13 cellular contexts compared by ENCODE assay signal in genomic region chr5:158543539-158544387, GRCh38.
DNase-seq lines count a peak whose midpoint lies in the region; ATAC-seq and TF ChIP-seq lines count a peak whose summit lies in the region.
"Had no signal": no experiment of that assay in that cellular context is flagged by ENCODE, and none has a peak within 500 bp of the region (broad histone marks: within the 10 kb centered on the region; RNA-seq: fewer than 3 reads in every experiment).

No MANE protein-coding gene starts in this region.

- H2AK9ac ChIP-seq in IMR-90 (replicated peaks; ENCODE audit: low read depth, low read length, poor library complexity) = no peak overlapping the region

- no peak overlapping the region for H2BK15ac ChIP-seq in IMR-90 (ENCODE audit: low read depth, low read length)

- H3K4me1 Mint-ChIP-seq in neural progenitor cell = peaks cover 4% of the 10 kb centered on the region
- peaks cover 3% of the 10 kb centered on the region; the same call in 1 of the 3 replicates for H3K4me1 Mint-ChIP-seq in GM23338

- H3F3A ChIP-seq in neural progenitor cell (ENCODE audit: low read depth) (no peaks in the 10 kb centered on the region), GM23338 (replicated peaks; ENCODE audit: low read depth) (no peaks in the 10 kb centered on the region)

- CTCF ChIA-PET in IMR-90 (lab: Yijun Ruan, JAX) = no interaction called here

- H2AK5ac ChIP-seq in IMR-90 (ENCODE audit: low read depth, low read length) = no peak overlapping the region

- H3K27me3 ChIP-seq in IMR-90 (ENCODE audit: control insufficient read depth, insufficient read depth, low read length) (no peaks in the 10 kb centered on the region), neural progenitor cell (no peaks in the 10 kb centered on the region), thyroid gland (no peaks in the 10 kb centered on the region), GM23338 (ENCODE audit: insufficient read depth) (no peaks in the 10 kb centered on the region)
- H3K27me3 ChIP-seq: colonic mucosa, uterus had no signal

- H3K4me3 ChIP-seq in IMR-90 (ENCODE audit: insufficient read depth, low read depth, low read length) (no peak overlapping the region), neural progenitor cell (no peak overlapping the region), thyroid gland (replicated peaks in 1 of 3) (no peak overlapping the region), GM23338 (no peak overlapping the region)
- H3K4me3 ChIP-seq: colonic mucosa, uterus had no signal

- H3K79me2 ChIP-seq in neural progenitor cell (ENCODE audit: low read depth) = no peaks in the 10 kb centered on the region
- no peaks in the 10 kb centered on the region for H3K79me2 ChIP-seq in GM23338 (replicated peaks; ENCODE audit: insufficient read depth)

- H3K79me1 ChIP-seq in IMR-90 (ENCODE audit: low read depth in 1 of 2, low read length in 2 of 2) = no peaks in the 10 kb centered on the region

- in situ Hi-C loops in IMR-90 (cut with MboI; ENCODE audit: low sequenced_read_pairs) = no loop called here

- H4K8ac ChIP-seq in IMR-90 (ENCODE audit: low read depth in 2 of 2, low read length in 2 of 2) = no peak overlapping the region

- dilution Hi-C loops in IMR-90 (cut with HindIII; ENCODE audit: low sequenced_read_pairs, unreplicated experiment) = no loop called here

- no peak overlapping the region for H3K4ac ChIP-seq in IMR-90 (ENCODE audit: low read depth, low read length)

- TF ChIP-seq CTCF in IMR-90 (conservative IDR thresholded peaks at IDR 0.05; ENCODE audit: low read depth, low read length) (no peak), neural progenitor cell (IDR thresholded peaks at IDR 0.05) (no peak), thyroid gland (IDR thresholded peaks at IDR 0.05) (no peak), GM23338 (conservative IDR thresholded peaks at IDR 0.05; ENCODE audit: low read depth in 2 of 2) (no peak), GM20000 (IDR thresholded peaks at IDR 0.05; ENCODE audit: extremely low read depth, missing control alignments) (no peak)

- no TSS peak for BruUV-seq in IMR-90 (replicated peaks; lab: Mats Ljungman, UMichigan)

- TF ChIP-seq RAD21 in IMR-90 (IDR thresholded peaks at IDR 0.05; ENCODE audit: low read length) = no peak

- H3K36me3 Mint-ChIP-seq in neural progenitor cell = no peaks in the 10 kb centered on the region
- H3K36me3 Mint-ChIP-seq in GM23338 (ENCODE audit: low read depth) = 0 out of 3 replicates have a peak, but pooled peaks cover 5% of the 10 kb centered on the region

- ATAC-seq in IMR-90 (ENCODE audit: low read depth) (no peak), GM23338 (no peak)

- peak; percentile 80 for DNase-seq in DMS53 (lab: John Stamatoyannopoulos, UW)
- DNase-seq in IMR-90 = peak; percentile 8
- DNase-seq in fibroblast of peridontal ligament (ENCODE audit: extremely low read depth) = peak; percentile 95
- DNase-seq in neural progenitor cell (ENCODE audit: low spot score) = no peak
- no peak for DNase-seq in thyroid gland
- no peak for DNase-seq in RKO (ENCODE audit: low spot score)
- no peak for DNase-seq in GM23338 (ENCODE audit: low spot score)
- no peak for DNase-seq in GM20000 (ENCODE audit: low spot score)
- DNase-seq: colonic mucosa, NCI-H2227 treated with DMSO at 0.1 percent for 48 hours, RPMI8226, uterus had no signal

- no peak overlapping the region for H3K18ac ChIP-seq in IMR-90 (ENCODE audit: low read depth, low read length)

- H3K9me1 ChIP-seq in IMR-90 (ENCODE audit: insufficient read depth, low read length) = no peaks in the 10 kb centered on the region

- intact Hi-C loops in IMR-90 (cut with micrococcal nuclease) (no loop called here), thyroid gland (cut with DNase I) (no loop called here)

- no peak overlapping the region for H3K14ac ChIP-seq in IMR-90 (replicated peaks; ENCODE audit: low read depth, low read length)

- H3K4me1 ChIP-seq in IMR-90 (ENCODE audit: control insufficient read depth, insufficient read depth, low read length) = no peaks in the 10 kb centered on the region
- H3K4me1 ChIP-seq in neural progenitor cell = no peaks in the 10 kb centered on the region
- no peaks in the 10 kb centered on the region for H3K4me1 ChIP-seq in thyroid gland
- H3K4me1 ChIP-seq in GM23338 (ENCODE audit: insufficient read depth) = 0 out of 2 replicates have a peak, but pooled peaks cover under 1% of the 10 kb centered on the region
- H3K4me1 ChIP-seq: colonic mucosa, uterus had no signal

- H3K9me2 ChIP-seq in GM23338 (ENCODE audit: insufficient read depth) = no peaks in the 10 kb centered on the region

- H3K27ac ChIP-seq in IMR-90 (ENCODE audit: insufficient read depth, low read length) (no peak overlapping the region), neural progenitor cell (no peak overlapping the region), thyroid gland (no peak overlapping the region), GM23338 (ENCODE audit: low read depth) (no peak overlapping the region)
- H3K27ac ChIP-seq: colonic mucosa, uterus, VCaP had no signal

- H3K36me3 ChIP-seq in IMR-90 (ENCODE audit: control insufficient read depth, insufficient read depth, low read length) (no peaks in the 10 kb centered on the region), neural progenitor cell (no peaks in the 10 kb centered on the region), thyroid gland (no peaks in the 10 kb centered on the region), GM23338 (ENCODE audit: insufficient read depth) (no peaks in the 10 kb centered on the region)
- H3K36me3 ChIP-seq: colonic mucosa, uterus had no signal

- POLR2A ChIA-PET in IMR-90 (lab: Charles Lee; ENCODE audit: unreplicated experiment) = no interaction called here

- peaks cover 9% of the 10 kb centered on the region for H3K27me3 Mint-ChIP-seq in neural progenitor cell (ENCODE audit: insufficient read depth, low read depth)
- H3K27me3 Mint-ChIP-seq in GM23338 (ENCODE audit: insufficient read depth, low read depth, poor library complexity) = peaks cover 2% of the 10 kb centered on the region

- H3K4me2 ChIP-seq in IMR-90 (ENCODE audit: low read depth, low read length) = no peak overlapping the region
- H3K4me2 ChIP-seq in neural progenitor cell = no peak overlapping the region
- no peak overlapping the region for H3K4me2 ChIP-seq in GM23338

- no peak overlapping the region for H4K5ac ChIP-seq in IMR-90 (ENCODE audit: low read depth, low read length)

- H2BK20ac ChIP-seq in IMR-90 (ENCODE audit: low read depth, low read length) = no peak overlapping the region

- peaks cover 8% of the 10 kb centered on the region for H3K9me3 Mint-ChIP-seq in neural progenitor cell
- peaks cover 10% of the 10 kb centered on the region; the same call in 2 of the 3 replicates for H3K9me3 Mint-ChIP-seq in GM23338

- H2AFZ ChIP-seq in IMR-90 (replicated peaks; ENCODE audit: low read length, poor library complexity) (no peak overlapping the region), neural progenitor cell (replicated peaks) (peak overlapping the region; percentile 55), GM23338 (no peak overlapping the region)

- no peak overlapping the region for H3K9ac ChIP-seq in IMR-90 (ENCODE audit: low read depth, low read length)
- no peak overlapping the region for H3K9ac ChIP-seq in neural progenitor cell

- TF ChIP-seq POLR2A in IMR-90 (IDR thresholded peaks at IDR 0.05; ENCODE audit: low read depth, low read length) = no peak
- TF ChIP-seq POLR2A in thyroid gland (IDR thresholded peaks at IDR 0.05) = no peak

- no peak overlapping the region for H2BK120ac ChIP-seq in IMR-90 (ENCODE audit: low read depth, low read length)

- no peak overlapping the region for H3K56ac ChIP-seq in IMR-90 (ENCODE audit: extremely low read depth, insufficient read depth, low read length)

- H3K9me3 ChIP-seq in IMR-90 (ENCODE audit: control insufficient read depth, insufficient read depth, low read length) = no peaks in the 10 kb centered on the region
- H3K9me3 ChIP-seq in neural progenitor cell (ENCODE audit: low read depth) = peaks cover 4% of the 10 kb centered on the region
- no peaks in the 10 kb centered on the region for H3K9me3 ChIP-seq in thyroid gland
- H3K9me3 ChIP-seq: colonic mucosa, uterus had no signal

- no peak overlapping the region for H3K23ac ChIP-seq in IMR-90 (ENCODE audit: low read depth, low read length)

- H2BK5ac ChIP-seq in IMR-90 (ENCODE audit: low read depth, low read length, poor library complexity, severe bottlenecking) = no peak overlapping the region

- no peak overlapping the region for H4K91ac ChIP-seq in IMR-90 (ENCODE audit: insufficient read depth, low read depth, low read length)

- H3K4me3 Mint-ChIP-seq in neural progenitor cell (no peak overlapping the region), GM23338 (no peak overlapping the region)

- no CpG with 5 or more reads among the region's 6 CpGs for WGBS in IMR-90 (ENCODE audit: extremely low coverage in 2 of 2, insufficient read length in 1 of 2), 2 experiments
- 73 to 74% methylated on average over 6 of the region's 6 CpGs for WGBS in thyroid gland, 2 donors

- H4K20me1 ChIP-seq in IMR-90 (ENCODE audit: insufficient read depth, low read length) = no peaks in the 10 kb centered on the region
- no peaks in the 10 kb centered on the region for H4K20me1 ChIP-seq in neural progenitor cell (ENCODE audit: low read depth)
- H4K20me1 ChIP-seq in GM23338 (replicated peaks; ENCODE audit: insufficient read depth) = no peaks in the 10 kb centered on the region

- no peak overlapping the region for H3K27ac Mint-ChIP-seq in neural progenitor cell
- no peak overlapping the region for H3K27ac Mint-ChIP-seq in GM23338

TF ChIP-seq in IMR-90, 13 proteins besides CTCF, POLR2A, EP300 and RAD21 (continues in another document):
- TF ChIP-seq RFX5 (IDR thresholded peaks at IDR 0.05; ENCODE audit: low read depth, low read length) = no peak
- TF ChIP-seq FOS (IDR thresholded peaks at IDR 0.05; ENCODE audit: low read depth, low read length) = no peak

TF ChIP-seq in GM23338, 12 proteins besides CTCF, POLR2A, EP300 and RAD21 (continues in another document):
- no peak for TF ChIP-seq ETS1 (IDR thresholded peaks at IDR 0.05)

Comparison
In these comparisons a context has a peak if more than half of its experiments do, and no peak if none do; other contexts are left out.
1. DNase-seq: peak in DMS53 (single experiment), IMR-90 (single experiment) and fibroblast of peridontal ligament (single experiment); none in neural progenitor cell (single experiment), thyroid gland (0 of 2), RKO (single experiment), GM23338 (single experiment) and GM20000 (single experiment).